ENCODE assay signal across 20 cellular contexts in genomic region chr11:44764583-44764982, GRCh38. TPM values are rescaled to one million over a fixed set of nuclear protein-coding genes. Genes with fewer than 3 reads are reported as not detected.
A peak's percentile ranks its signal among the peaks of the same experiment; 100 is the strongest.
DNase-seq lines count a peak whose midpoint lies in the region; ATAC-seq and TF ChIP-seq lines count a peak whose summit lies in the region.
"Had no signal": no experiment of that assay in that cellular context is flagged by ENCODE, and none has a peak within 500 bp of the region (broad histone marks: within the 10 kb centered on the region; RNA-seq: fewer than 3 reads in every experiment).

No MANE protein-coding gene starts in this region.

- H3K79me2 ChIP-seq in neural cell (replicated peaks; ENCODE audit: insufficient read depth, low read length) = peaks cover 3% of the 10 kb centered on the region
- H3K79me2 ChIP-seq in smooth muscle cell (ENCODE audit: low read depth) = no peaks in the 10 kb centered on the region

- H3K4me3 ChIP-seq in heart left ventricle = no peak overlapping the region
- H3K4me3 ChIP-seq in right atrium auricular region = no peak overlapping the region
- no peak overlapping the region for H3K4me3 ChIP-seq in neural cell (ENCODE audit: low read length)
- no peak overlapping the region for H3K4me3 ChIP-seq in smooth muscle cell
- H3K4me3 ChIP-seq: A549, GM12878, GM23248 had no signal

- H3K36me3 ChIP-seq in heart left ventricle (peaks cover 0 to 16% (median 0%) of the 10 kb centered on the region in 9 donors), right atrium auricular region (peaks cover 6% of the 10 kb centered on the region), neural cell (ENCODE audit: insufficient read depth, low read length) (peaks cover 3% of the 10 kb centered on the region), smooth muscle cell (ENCODE audit: low read depth) (no peaks in the 10 kb centered on the region)

- no peak for ATAC-seq in heart left ventricle
- ATAC-seq in Right ventricle myocardium inferior = no peak
- ATAC-seq in GM18519 (IDR thresholded peaks at IDR 0.05; ENCODE audit: low FRiP score, unreplicated experiment) = no peak
- no peak for ATAC-seq in GM21737 (IDR thresholded peaks at IDR 0.05; ENCODE audit: unreplicated experiment)
- ATAC-seq: A549, GM12878 had no signal

- H3K9me3 ChIP-seq in heart left ventricle (peaks cover 0 to 14% (median 0%) of the 10 kb centered on the region in 12 donors), right atrium auricular region (no peaks in the 10 kb centered on the region), neural cell (ENCODE audit: low read length) (no peaks in the 10 kb centered on the region), smooth muscle cell (replicated peaks; ENCODE audit: low read depth) (no peaks in the 10 kb centered on the region)
- H3K9me3 ChIP-seq: A549 had no signal

- TF ChIP-seq POLR2A in heart left ventricle (IDR thresholded peaks at IDR 0.05) = no peak

- no peak overlapping the region for H3K4me2 ChIP-seq in neural cell (ENCODE audit: low read length)
- H3K4me2 ChIP-seq in smooth muscle cell = no peak overlapping the region
- H3K4me2 ChIP-seq: A549 had no signal

- H3K4me1 ChIP-seq in heart left ventricle = peaks cover 24 to 83% (median 64%) of the 10 kb centered on the region in 12 donors
- peaks cover 0 to 77% of the 10 kb centered on the region in 2 donors for H3K4me1 ChIP-seq in right atrium auricular region
- peaks cover 38% of the 10 kb centered on the region for H3K4me1 ChIP-seq in smooth muscle cell (ENCODE audit: low read depth)

- H3K27ac ChIP-seq in heart left ventricle (peak overlapping the region in 11 of 12 donors; percentile 63 to 96 (median 90)), right atrium auricular region (peak overlapping the region; percentile 83 to 90), neural cell (ENCODE audit: low read length) (peak overlapping the region; percentile 94), smooth muscle cell (ENCODE audit: low read depth) (no peak overlapping the region)
- H3K27ac ChIP-seq: A549, C4-2B, GM23248 had no signal

- TF ChIP-seq CTCF in heart left ventricle (IDR thresholded peaks at IDR 0.05) = no peak
- TF ChIP-seq CTCF in right atrium auricular region (IDR thresholded peaks at IDR 0.05) = no peak
- TF ChIP-seq CTCF in neural cell (IDR thresholded peaks at IDR 0.05; ENCODE audit: poor library complexity, severe bottlenecking) = no peak
- TF ChIP-seq CTCF in smooth muscle cell (IDR thresholded peaks at IDR 0.05; ENCODE audit: borderline replicate concordance, insufficient read depth, poor library complexity, severe bottlenecking) = no peak

- intact Hi-C loops in heart left ventricle (cut with DNase I) (loop anchor here in 2 of 10 donors (5.0 to 10.0 kb wide), 2 partner anchors 37 to 140 kb away; partner anchors contain the start of gene TSPAN18 (in 1 of the 2)), Right ventricle myocardium inferior (cut with DNase I) (no loop called here)

- H3K27me3 ChIP-seq in heart left ventricle (no peaks in the 10 kb centered on the region), right atrium auricular region (no peaks in the 10 kb centered on the region), neural cell (ENCODE audit: insufficient read depth, low read depth, low read length) (no peaks in the 10 kb centered on the region), smooth muscle cell (ENCODE audit: low read depth) (no peaks in the 10 kb centered on the region)

- no peaks in the 10 kb centered on the region for H4K20me1 ChIP-seq in neural cell (ENCODE audit: insufficient read depth)
- H4K20me1 ChIP-seq in smooth muscle cell (ENCODE audit: low read depth) = no peaks in the 10 kb centered on the region

- no peak overlapping the region for H3K9ac ChIP-seq in neural cell (ENCODE audit: low read length)
- H3K9ac ChIP-seq in smooth muscle cell (ENCODE audit: low read depth) = no peak overlapping the region
- H3K9ac ChIP-seq: GM23248 had no signal

- TF ChIP-seq EP300 in neural cell (conservative IDR thresholded peaks at IDR 0.05; ENCODE audit: poor library complexity, severe bottlenecking) = no peak

- no peak for DNase-seq in heart left ventricle
- DNase-seq in Right ventricle myocardium inferior (ENCODE audit: missing footprints) = no peak
- DNase-seq in right atrium auricular region (ENCODE audit: low spot score) = no peak
- DNase-seq in activated CD4-positive, alpha-beta T cell treated with anti-CD3 and anti-CD28 coated beads for 48 hours = no peak
- DNase-seq in smooth muscle cell (lab: John Stamatoyannopoulos, UW; ENCODE audit: unreplicated experiment) = no peak
- DNase-seq: DMS 273 treated with DMSO at 0.1 percent for 48 hours, GDM1, GM23248, NCI-H1417 treated with DMSO at 0.1 percent for 48 hours, NCI-H2029, NCI-H2171 treated with DMSO at 0.1 percent for 48 hours, NCI-H446 treated with DMSO at 0.1 percent for 48 hours, OCI-M1, RPMI8226 had no signal

- peaks cover 6% of the 10 kb centered on the region for H3F3A ChIP-seq in neural cell (ENCODE audit: insufficient read depth, low read length, poor library complexity, severe bottlenecking)
- peaks cover 43% of the 10 kb centered on the region for H3F3A ChIP-seq in smooth muscle cell (ENCODE audit: low read depth)

- no peak for TF ChIP-seq RAD21 in neural cell (conservative IDR thresholded peaks at IDR 0.05)

- H2AFZ ChIP-seq in neural cell (ENCODE audit: low read depth, low read length) (no peak overlapping the region), smooth muscle cell (ENCODE audit: low read depth) (no peak overlapping the region)
- H2AFZ ChIP-seq: GM23248 had no signal

- 91 to 97% (median 95%) methylated on average over 3 to 4 of the region's 4 CpGs for WGBS in heart left ventricle, 4 donors
- WGBS in smooth muscle cell (ENCODE audit: low lambda C conversion rate) = 90% methylated on average over 4 of the region's 4 CpGs

- no peaks in the 10 kb centered on the region for H3K9me2 ChIP-seq in neural cell (ENCODE audit: insufficient read depth, low read length)

TF ChIP-seq in neural cell, 6 proteins besides CTCF, POLR2A, EP300 and RAD21:
- no peak for TF ChIP-seq MXI1 (conservative IDR thresholded peaks at IDR 0.05; ENCODE audit: poor library complexity, severe bottlenecking)
- no peak for TF ChIP-seq EZH2 (IDR thresholded peaks at IDR 0.05; ENCODE audit: borderline replicate concordance, insufficient read depth, low read length, poor library complexity, severe bottlenecking)
- no peak for TF ChIP-seq POLR2AphosphoS5 (IDR thresholded peaks at IDR 0.05)
- TF ChIP-seq REST (IDR thresholded peaks at IDR 0.05; ENCODE audit: borderline replicate concordance) = no peak

RNA-seq across cellular contexts. Expression of gene TSPAN18, which starts 37.8 kb away (rescaled TPM):
- total RNA-seq in heart left ventricle = 100 to 1,000 TPM in 4 of 9 donors, 10 to 100 TPM in 5; 47.6 to 151 (median 90.6) TPM
- 10 to 100 TPM; 40.0 to 60.4 TPM for polyA plus RNA-seq in heart left ventricle
- 115 TPM for total RNA-seq in Right ventricle myocardium inferior
- total RNA-seq in right atrium auricular region = 10 to 100 TPM; 76.3 to 79.3 TPM
- 8.4 and 9.4 TPM in 2 replicates for polyA plus RNA-seq in neural cell
- 23.4 and 26.5 TPM in 2 replicates for polyA minus RNA-seq in neural cell
- total RNA-seq in smooth muscle cell = 3.4 and 3.9 TPM in 2 replicates
- polyA plus RNA-seq in smooth muscle cell = 9.3 and 15.3 TPM in 2 replicates
